Comparison of ENCODE assay signal across 1 cellular context in the genomic region with DNA sequence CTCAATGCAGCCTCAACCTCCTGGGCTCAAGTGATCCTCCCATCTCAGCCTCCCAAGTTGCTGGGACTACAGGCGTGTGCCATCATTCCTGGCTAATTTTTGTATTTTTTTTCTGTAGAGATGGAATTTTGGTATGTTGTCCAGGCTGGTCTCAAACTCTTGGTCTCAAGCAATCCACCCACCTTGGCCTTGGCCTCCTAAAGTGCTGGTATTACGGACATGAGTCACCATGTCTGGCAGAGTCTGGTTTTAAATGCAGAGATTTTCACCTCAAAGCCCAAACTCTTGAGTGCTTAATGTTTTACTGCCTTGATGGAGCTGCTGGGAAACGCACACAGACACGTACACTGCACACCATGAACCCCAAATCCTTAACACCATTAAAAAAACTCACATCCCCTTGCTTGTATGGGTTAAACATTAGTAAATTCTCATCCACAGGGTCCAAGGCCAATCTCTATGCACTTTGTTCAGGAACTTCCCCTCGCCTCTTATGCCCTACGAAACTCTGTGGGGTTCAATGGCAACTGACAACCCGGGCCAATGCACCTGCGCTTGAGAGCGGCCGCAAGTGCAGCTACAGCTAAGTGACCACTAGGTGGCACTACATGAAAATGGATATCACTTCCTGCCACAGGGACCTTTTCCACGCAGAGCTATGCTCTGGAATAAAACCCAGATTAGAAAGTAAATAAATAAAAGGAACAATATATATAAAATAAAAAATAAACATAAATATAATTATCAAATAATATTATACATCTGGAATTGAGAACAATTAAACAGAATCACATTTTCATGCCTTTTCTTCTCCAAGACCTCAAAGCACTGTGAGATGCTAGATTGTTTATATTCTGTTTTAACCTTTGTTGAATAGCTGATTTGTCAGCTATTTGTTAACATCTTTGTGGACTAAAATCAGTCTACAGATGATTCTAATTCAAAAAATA.
TF ChIP-seq lines count a peak whose summit lies in the region.

No MANE protein-coding gene starts in this region.

TF ChIP-seq in GM23338, 12 proteins besides CTCF, POLR2A, EP300 and RAD21 (continued from another document):
- TF ChIP-seq ZNF114 (CRISPR knock-in tag; IDR thresholded peaks at IDR 0.05) (no peak), EZH2 (IDR thresholded peaks at IDR 0.05; ENCODE audit: low read depth, unreplicated experiment) (no peak), JUNB (IDR thresholded peaks at IDR 0.05; ENCODE audit: unreplicated experiment) (no peak), POLR2AphosphoS5 (IDR thresholded peaks at IDR 0.05; ENCODE audit: low read depth) (no peak)
